Comparison of ENCODE assay signal across 11 cellular contexts in the genomic region with DNA sequence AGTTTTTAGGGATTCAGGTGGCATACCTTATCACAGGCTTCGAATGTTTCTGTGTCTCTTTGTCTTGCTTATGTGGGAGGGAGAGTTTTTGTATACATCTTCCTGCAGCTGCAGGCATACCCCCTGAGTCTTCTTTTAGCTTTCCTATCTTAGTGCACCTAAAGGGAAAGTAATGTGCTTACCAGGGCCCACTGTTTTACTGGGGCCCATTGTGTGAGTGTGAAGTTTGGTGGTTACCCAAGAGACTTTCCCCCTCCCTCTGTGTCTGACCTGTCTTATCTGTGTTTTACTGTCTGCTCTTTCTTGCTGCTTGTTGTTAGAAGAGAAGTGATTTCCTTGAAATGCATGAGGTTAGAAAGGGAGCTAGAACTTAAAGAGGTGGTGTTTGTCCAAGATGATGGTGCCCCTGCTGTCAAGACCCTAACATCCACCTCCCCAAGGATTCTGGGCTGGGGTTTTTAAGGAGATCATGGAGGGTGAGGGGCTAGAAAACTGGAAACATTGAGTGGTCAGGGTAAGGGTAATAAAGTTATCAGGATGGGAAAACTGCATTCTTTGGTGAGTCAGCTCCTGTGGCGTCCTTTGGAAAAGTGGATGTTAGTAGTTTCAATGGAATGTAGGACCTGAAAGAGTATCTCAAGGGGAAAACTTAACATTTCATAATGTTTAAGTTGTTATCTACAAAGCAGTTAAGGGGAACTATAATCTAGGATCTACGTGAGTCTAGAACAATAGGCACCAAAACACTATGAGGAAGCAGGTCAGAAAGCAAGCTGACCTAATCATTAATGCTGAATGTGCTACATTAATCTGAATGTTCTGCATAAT.
A peak's percentile ranks its signal among the peaks of the same experiment; 100 is the strongest.
DNase-seq lines count a peak whose midpoint lies in the region; ATAC-seq lines count a peak whose summit lies in the region.
"Had no signal": no experiment of that assay in that cellular context is flagged by ENCODE, and none has a peak within 500 bp of the region (broad histone marks: within the 10 kb centered on the region; RNA-seq: fewer than 3 reads in every experiment).

No MANE protein-coding gene starts in this region.

- no peaks in the 10 kb centered on the region for H3K27me3 Mint-ChIP-seq in activated T-cell treated with anti-CD3 and anti-CD28 coated beads, Interleukin-2, amount 50 U/mL, for 24 hours
- H3K27me3 Mint-ChIP-seq: dendritic cell treated with granulocyte-macrophage colony-stimulating factor and Interleukin-4, amounts not matched to agents 40 ng/mL and 50 ng/mL, for 4 days had no signal

- H3K36me3 Mint-ChIP-seq in activated T-cell treated with anti-CD3 and anti-CD28 coated beads, Interleukin-2, amount 50 U/mL, for 24 hours (ENCODE audit: low read depth) = no peaks in the 10 kb centered on the region

- H3K4me3 Mint-ChIP-seq in activated T-cell treated with anti-CD3 and anti-CD28 coated beads, Interleukin-2, amount 50 U/mL, for 24 hours = no peak overlapping the region
- H3K4me3 Mint-ChIP-seq: dendritic cell treated with granulocyte-macrophage colony-stimulating factor and Interleukin-4, amounts not matched to agents 40 ng/mL and 50 ng/mL, for 4 days had no signal

- H3K4me1 Mint-ChIP-seq in activated T-cell treated with anti-CD3 and anti-CD28 coated beads, Interleukin-2, amount 50 U/mL, for 24 hours (ENCODE audit: low read depth) = no peaks in the 10 kb centered on the region

- no peak for ATAC-seq in GM19463 (IDR thresholded peaks at IDR 0.05; ENCODE audit: unreplicated experiment)

- H3K27ac Mint-ChIP-seq in activated T-cell treated with anti-CD3 and anti-CD28 coated beads, Interleukin-2, amount 50 U/mL, for 24 hours = no peak overlapping the region
- H3K27ac Mint-ChIP-seq: dendritic cell treated with granulocyte-macrophage colony-stimulating factor and Interleukin-4, amounts not matched to agents 40 ng/mL and 50 ng/mL, for 4 days had no signal

- peak; percentile 74 for DNase-seq in HS-27A (ENCODE audit: low read depth)
- peak; percentile 46 for DNase-seq in amniotic stem cell (lab: John Stamatoyannopoulos, UW)
- DNase-seq in iPS DF 19.7 (ENCODE audit: low read depth, low spot score) = peak; percentile 38
- no peak for DNase-seq in C1 segment of cervical spinal cord (lab: John Stamatoyannopoulos, UW)
- DNase-seq in stimulated activated CD4-positive, alpha-beta T cell treated with anti-CD3 and anti-CD28 coated beads, Interleukin-2, amount 100 ng/mL, for 24 hours = no peak
- no peak for DNase-seq in activated T-cell treated with anti-CD3 and anti-CD28 coated beads, Interleukin-2, amount 50 U/mL, for 24 hours
- DNase-seq: activated effector memory CD4-positive, alpha-beta T cell treated with Interleukin-2 at 50 U/mL for 16 hours; NCI-H2081 treated with DMSO at 0.1 percent for 48 hours; Peyer's patch had no signal

- H3K9me3 Mint-ChIP-seq in activated T-cell treated with anti-CD3 and anti-CD28 coated beads, Interleukin-2, amount 50 U/mL, for 24 hours = peaks cover 17% of the 10 kb centered on the region

Comparison
In these comparisons a context has a peak if more than half of its experiments do, and no peak if none do; other contexts are left out.
1. DNase-seq: peak in HS-27A (single experiment), amniotic stem cell (single experiment) and iPS DF 19.7 (single experiment); none in C1 segment of cervical spinal cord (0 of 14), stimulated activated CD4-positive, alpha-beta T cell treated with anti-CD3 and anti-CD28 coated beads, Interleukin-2, amount 100 ng/mL, for 24 hours (0 of 2) and activated T-cell treated with anti-CD3 and anti-CD28 coated beads, Interleukin-2, amount 50 U/mL, for 24 hours (single experiment).